ENCODE assay signal across 12 cellular contexts in the genomic region with DNA sequence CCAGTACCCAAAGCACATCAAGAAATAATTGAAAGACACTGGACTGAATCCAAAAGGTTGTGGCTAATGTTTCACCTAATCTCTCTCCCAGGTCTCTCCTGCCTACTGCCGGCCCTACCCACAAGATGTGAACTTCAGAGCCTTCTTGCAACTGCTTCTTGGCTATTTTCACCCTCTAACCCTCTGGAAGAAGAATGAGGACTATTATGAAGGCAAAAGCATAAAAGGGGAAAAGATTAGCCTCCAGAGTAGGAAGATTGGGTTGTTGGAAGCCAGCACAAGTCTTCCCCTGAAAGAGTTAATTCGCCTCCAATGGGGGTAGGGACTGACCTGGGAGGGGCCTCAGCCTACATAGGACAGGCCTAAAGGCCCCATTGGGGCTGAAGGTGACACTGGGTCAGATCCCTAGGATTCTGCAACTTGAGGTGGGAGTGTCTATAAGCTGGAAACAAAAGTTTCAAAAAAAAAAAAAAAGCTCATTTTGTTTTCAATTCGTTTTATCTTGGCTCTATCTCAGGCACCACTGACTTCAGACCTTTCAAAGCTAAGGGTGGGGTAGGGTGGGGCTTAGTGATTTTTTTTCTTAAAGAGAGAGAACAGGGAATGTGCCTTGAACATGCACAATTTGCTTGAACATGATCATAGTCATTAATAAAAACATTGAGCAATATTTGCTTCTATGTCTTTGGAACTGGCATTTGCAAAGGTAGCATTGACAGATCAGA.
DNase-seq lines count a peak whose midpoint lies in the region; ATAC-seq and TF ChIP-seq lines count a peak whose summit lies in the region.
"Had no signal": no experiment of that assay in that cellular context is flagged by ENCODE, and none has a peak within 500 bp of the region (broad histone marks: within the 10 kb centered on the region; RNA-seq: fewer than 3 reads in every experiment).

No MANE protein-coding gene starts in this region.

- TF ChIP-seq EP300 in Ishikawa (IDR thresholded peaks at IDR 0.05; ENCODE audit: borderline replicate concordance) (no peak), stomach (IDR thresholded peaks at IDR 0.05) (no peak)

- H3K9me3 ChIP-seq in stomach: no peaks in the 10 kb centered on the region
- H3K9me3 ChIP-seq in effector memory CD4-positive, alpha-beta T cell (ENCODE audit: control insufficient read depth, low read length): no peaks in the 10 kb centered on the region

- no peaks in the 10 kb centered on the region for H3K36me3 ChIP-seq in stomach
- H3K36me3 ChIP-seq in effector memory CD4-positive, alpha-beta T cell (ENCODE audit: control insufficient read depth, insufficient read depth, low read length): no peaks in the 10 kb centered on the region

- H3K4me1 ChIP-seq in stomach: peaks cover 21 to 59% (median 39%) of the 10 kb centered on the region in 4 donors
- peaks cover 6% of the 10 kb centered on the region for H3K4me1 ChIP-seq in effector memory CD4-positive, alpha-beta T cell (ENCODE audit: control insufficient read depth, insufficient read depth, low read length, poor library complexity, severe bottlenecking)

- no peak for ATAC-seq in omental fat pad (ENCODE audit: low FRiP score)
- ATAC-seq: CD8-positive, alpha-beta T cell; stimulated activated memory B cell treated with anti-CD40 and anti-IgM and Interleukin-4, amounts not matched to agents 10 μg/mL and 1 μg/mL and 100 μg/mL, for 72 hours had no signal

- no peaks in the 10 kb centered on the region for H3K27me3 ChIP-seq in stomach
- no peaks in the 10 kb centered on the region for H3K27me3 ChIP-seq in effector memory CD4-positive, alpha-beta T cell (replicated peaks; ENCODE audit: control insufficient read depth, insufficient read depth, low read length, poor library complexity, severe bottlenecking)

- no peak for TF ChIP-seq POLR2A in stomach (IDR thresholded peaks at IDR 0.05)

- no peak for TF ChIP-seq CTCF in stomach (IDR thresholded peaks at IDR 0.05)
- no peak for TF ChIP-seq CTCF in omental fat pad (IDR thresholded peaks at IDR 0.05)

- no peak overlapping the region for H3K4me3 ChIP-seq in stomach
- no peak overlapping the region for H3K4me3 ChIP-seq in effector memory CD4-positive, alpha-beta T cell (ENCODE audit: insufficient read depth, low read depth, low read length, poor library complexity, severe bottlenecking)

- WGBS in stomach, 5 donors: 17 to 40% (median 19%) methylated on average over 3 of the region's 3 CpGs

- intact Hi-C loops in stomach (cut with DNase I; ENCODE audit: low total_unique reads): no loop called here

- DNase-seq in astrocyte of the hippocampus (ENCODE audit: low read depth, low spot score) (peak; percentile 45), kidney tubule cell (ENCODE audit: low spot score) (peak; percentile 87), stomach (no peak), NCI-H2227 treated with DMSO at 0.1 percent for 48 hours (lab: John Stamatoyannopoulos, UW) (no peak), COLO829 (ENCODE audit: low spot score) (no peak), omental fat pad (ENCODE audit: low spot score) (no peak)
- no peak for DNase-seq in effector memory CD4-positive, alpha-beta T cell
- DNase-seq: activated CD4-positive, alpha-beta T cell treated with anti-CD3 and anti-CD28 coated beads for 1 hour; CD8-positive, alpha-beta T cell; NCI-H446 had no signal

- H3K27ac ChIP-seq in stomach: peak overlapping the region; percentile 32 to 73 (median 59)
- no peak overlapping the region for H3K27ac ChIP-seq in effector memory CD4-positive, alpha-beta T cell (ENCODE audit: insufficient read depth, low read length, poor library complexity, severe bottlenecking)

- no peak for TF ChIP-seq RAD21 in Ishikawa (IDR thresholded peaks at IDR 0.05; ENCODE audit: low read depth)

TF ChIP-seq in Ishikawa, 13 proteins besides CTCF, POLR2A, EP300 and RAD21:
- TF ChIP-seq ZBTB7A (IDR thresholded peaks at IDR 0.05; ENCODE audit: low read depth): no peak
- TF ChIP-seq CEBPB (IDR thresholded peaks at IDR 0.05): peak; percentile 36; the same call in 1 of the 2 replicates
- TF ChIP-seq, protein P1, sequence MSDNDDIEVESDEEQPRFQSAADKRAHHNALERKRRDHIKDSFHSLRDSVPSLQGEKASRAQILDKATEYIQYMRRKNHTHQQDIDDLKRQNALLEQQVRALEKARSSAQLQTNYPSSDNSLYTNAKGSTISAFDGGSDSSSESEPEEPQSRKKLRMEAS (IDR thresholded peaks at IDR 0.05): peak; percentile 26; the same call in 1 of the 2 replicates
- TF ChIP-seq TCF12 (IDR thresholded peaks at IDR 0.05; ENCODE audit: low read depth): no peak
- TF ChIP-seq NFIC (IDR thresholded peaks at IDR 0.05): 0 out of 2 replicates have a peak, but pooled peaks have one; percentile 22
- no peak for TF ChIP-seq TAF1 (IDR thresholded peaks at IDR 0.05; ENCODE audit: low read depth)

Comparison
In these comparisons a context has a peak if more than half of its experiments do, and no peak if none do; other contexts are left out.
1. DNase-seq: peak in astrocyte of the hippocampus (single experiment) and kidney tubule cell (single experiment); none in stomach (single experiment), NCI-H2227 treated with DMSO at 0.1 percent for 48 hours (single experiment), effector memory CD4-positive, alpha-beta T cell (0 of 3), COLO829 (single experiment) and omental fat pad (single experiment).